Comparison of ENCODE assay signal across 8 cellular contexts in genomic region chr10:31759124-31759798, GRCh38.
DNase-seq lines count a peak whose midpoint lies in the region; ATAC-seq, FAIRE-seq and TF ChIP-seq lines count a peak whose summit lies in the region.

No MANE protein-coding gene starts in this region.

- no peak overlapping the region for H3K27ac ChIP-seq in Karpas-422 (ENCODE audit: low read length)
- H3K27ac ChIP-seq in right lobe of liver = peak overlapping the region; percentile 96 to 100 (median 99)

- H3K27me3 ChIP-seq in Karpas-422 (ENCODE audit: low read length) (no peaks in the 10 kb centered on the region), right lobe of liver (no peaks in the 10 kb centered on the region)

- no peaks in the 10 kb centered on the region for H4K20me1 ChIP-seq in Karpas-422 (ENCODE audit: insufficient read depth, low read depth, low read length)

- H3K4me1 ChIP-seq in Karpas-422 (ENCODE audit: low read length) = peaks cover 14% of the 10 kb centered on the region
- peaks cover 0 to 32% (median 5%) of the 10 kb centered on the region in 4 donors for H3K4me1 ChIP-seq in right lobe of liver

- H3K4me2 ChIP-seq in Karpas-422 (ENCODE audit: low read depth, low read length, poor library complexity, severe bottlenecking) = peak overlapping the region; percentile 88

- peak; percentile 75 for TF ChIP-seq POLR2A in right lobe of liver (IDR thresholded peaks at IDR 0.05)

- H3K36me3 ChIP-seq in Karpas-422 (ENCODE audit: insufficient read depth, low read length) = no peaks in the 10 kb centered on the region
- H3K36me3 ChIP-seq in right lobe of liver = no peaks in the 10 kb centered on the region

- H3K4me1 Mint-ChIP-seq in CD14-positive monocyte = peaks cover 35% of the 10 kb centered on the region

- H2AFZ ChIP-seq in Karpas-422 (ENCODE audit: low read length) = peak overlapping the region; percentile 99

- intact Hi-C loops in CD14-positive monocyte (cut with micrococcal nuclease) = loop anchor here in 1 of 2 donors (10.0 kb wide), 1 partner anchor 754 kb away; no protein-coding TSS in a partner anchor
- intact Hi-C loops in right lobe of liver (cut with DNase I) = no loop called here

- H3K4me3 ChIP-seq in Karpas-422 (ENCODE audit: low read length) (peak overlapping the region; percentile 93), choroid plexus epithelial cell (ENCODE audit: low read depth, low read length) (peak overlapping the region; percentile 85), right lobe of liver (peak overlapping the region; percentile 95 to 99 (median 96))

- H3K36me3 Mint-ChIP-seq in CD14-positive monocyte = no peaks in the 10 kb centered on the region

- H3K79me2 ChIP-seq in Karpas-422 (ENCODE audit: low read length) = no peaks in the 10 kb centered on the region

- peak overlapping the region; percentile 89 for H3K9ac ChIP-seq in Karpas-422 (ENCODE audit: low read length)

- H3K27ac Mint-ChIP-seq in CD14-positive monocyte = peak overlapping the region; percentile 87 to 97 (median 93)

- H3K4me3 Mint-ChIP-seq in CD14-positive monocyte = peak overlapping the region; percentile 92 to 95

- H3K9me2 ChIP-seq in Karpas-422 (replicated peaks; ENCODE audit: insufficient read depth, low read length) = no peaks in the 10 kb centered on the region

- ATAC-seq in right lobe of liver (peak; percentile 54 to 72 (median 64)), HG02870 (IDR thresholded peaks at IDR 0.05; ENCODE audit: unreplicated experiment) (no peak)

- H3K9me3 ChIP-seq in Karpas-422 (ENCODE audit: low read length) (no peaks in the 10 kb centered on the region), right lobe of liver (no peaks in the 10 kb centered on the region)

- peak; percentile 78 for DNase-seq in CD14-positive monocyte (ENCODE audit: low spot score)
- no peak for DNase-seq in Karpas-422
- peak; percentile 63 for DNase-seq in activated CD4-positive, CD25-positive, alpha-beta regulatory T cell treated with anti-CD3 and anti-CD28 coated beads, Interleukin-2, amount 50 U/mL, for 72 hours
- DNase-seq in choroid plexus epithelial cell (ENCODE audit: low read depth) = peak; percentile 55
- DNase-seq in right lobe of liver = peak; percentile 78 to 92 (median 90)
- peak; percentile 44 to 55 for DNase-seq in stimulated activated CD4-positive, alpha-beta T cell treated with anti-CD3 and anti-CD28 coated beads, Interleukin-4, amount 100 ng/mL, for 48 hours (ENCODE audit: low read depth in 2 of 2)
- no peak for DNase-seq in HTR-8/SVneo (ENCODE audit: insufficient read length, low spot score)

- 2% methylated on average over 23 of the region's 36 CpGs for WGBS in right lobe of liver (ENCODE audit: insufficient coverage, low coverage, low lambda C conversion rate, missing lambda C conversion rate)

- peaks cover 0 to 4% (median under 1%) of the 10 kb centered on the region in 7 donors for H3K9me3 Mint-ChIP-seq in CD14-positive monocyte

- no peak for FAIRE-seq in HTR-8/SVneo (lab: Jason Lieb, UNC)

- TF ChIP-seq CTCF in CD14-positive monocyte (IDR thresholded peaks at IDR 0.05) = no peak
- TF ChIP-seq CTCF in choroid plexus epithelial cell (conservative IDR thresholded peaks at IDR 0.05; ENCODE audit: low read depth, low read length) = no peak
- no peak for TF ChIP-seq CTCF in right lobe of liver (IDR thresholded peaks at IDR 0.05)

- peaks cover 0 to 1% (median 0%) of the 10 kb centered on the region in 3 donors for H3K27me3 Mint-ChIP-seq in CD14-positive monocyte (ENCODE audit: low read depth in 3 of 3)

Comparison
In these comparisons a context has a peak if more than half of its experiments do, and no peak if none do; other contexts are left out.
1. DNase-seq: peak in CD14-positive monocyte (single experiment), activated CD4-positive, CD25-positive, alpha-beta regulatory T cell treated with anti-CD3 and anti-CD28 coated beads, Interleukin-2, amount 50 U/mL, for 72 hours (single experiment), choroid plexus epithelial cell (single experiment), right lobe of liver (3 of 3) and stimulated activated CD4-positive, alpha-beta T cell treated with anti-CD3 and anti-CD28 coated beads, Interleukin-4, amount 100 ng/mL, for 48 hours (2 of 2); none in Karpas-422 (single experiment) and HTR-8/SVneo (single experiment).
2. Peak in every context shown above with its lines, with median percentiles within 50 percentile points of each other: H3K4me3 ChIP-seq.